ENCODE assay signal across 1 cellular context in genomic region chr10:21732067-21732772, GRCh38.
TF ChIP-seq lines count a peak whose summit lies in the region.

No MANE protein-coding gene starts in this region.

TF ChIP-seq in HEK293, 187 proteins besides CTCF, POLR2A, EP300 and RAD21 (continued from another document and continues in another):
- TF ChIP-seq ZBTB10 (tag by site-specific recombination; IDR thresholded peaks at IDR 0.05) (no peak), ZNF791 (tag by site-specific recombination; IDR thresholded peaks at IDR 0.05) (no peak), FEZF1 (tag by site-specific recombination; IDR thresholded peaks at IDR 0.05) (no peak), ZNF843 (tag by site-specific recombination; IDR thresholded peaks at IDR 0.05) (no peak), ZNF37A (tag by site-specific recombination; IDR thresholded peaks at IDR 0.05) (no peak), ZNF513 (tag by site-specific recombination; IDR thresholded peaks at IDR 0.05) (no peak), ZNF214 (tag by site-specific recombination; IDR thresholded peaks at IDR 0.05; ENCODE audit: borderline replicate concordance) (no peak), ZNF133 (tag by site-specific recombination; IDR thresholded peaks at IDR 0.05) (no peak), ZEB2 (tag by site-specific recombination; IDR thresholded peaks at IDR 0.05) (peak; percentile 89), ZNF704 (tag by site-specific recombination; IDR thresholded peaks at IDR 0.05) (no peak), ZNF366 (tag by site-specific recombination; conservative IDR thresholded peaks at IDR 0.05) (no peak), ZNF571 (tag by site-specific recombination; IDR thresholded peaks at IDR 0.05) (no peak), PBX3 (CRISPR knock-in tag; IDR thresholded peaks at IDR 0.05) (0 out of 2 replicates have a peak, but pooled peaks have one; percentile 60), ZNF184 (tag by site-specific recombination; IDR thresholded peaks at IDR 0.05) (peak; percentile 77; the same call in 1 of the 2 replicates), KLF17 (tag by site-specific recombination; IDR thresholded peaks at IDR 0.05) (peak; percentile 65; the same call in 1 of the 2 replicates), ZNF132 (tag by site-specific recombination; IDR thresholded peaks at IDR 0.05; ENCODE audit: borderline replicate concordance) (no peak), INSM2 (tag by site-specific recombination; IDR thresholded peaks at IDR 0.05) (no peak), PRDM2 (tag by site-specific recombination; IDR thresholded peaks at IDR 0.05; ENCODE audit: borderline replicate concordance) (no peak), RBAK (tag by site-specific recombination; IDR thresholded peaks at IDR 0.05) (no peak), ZNF112 (tag by site-specific recombination; IDR thresholded peaks at IDR 0.05) (no peak), ZNF558 (tag by site-specific recombination; IDR thresholded peaks at IDR 0.05) (no peak), ZNF416 (tag by site-specific recombination; IDR thresholded peaks at IDR 0.05) (no peak), ZBTB26 (tag by site-specific recombination; optimal IDR thresholded peaks at IDR 0.05) (peak; percentile 23), SETDB1 (IDR thresholded peaks at IDR 0.05; ENCODE audit: insufficient read length, low read length) (no peak), ZNF449 (tag by site-specific recombination; IDR thresholded peaks at IDR 0.05) (0 out of 2 replicates have a peak, but pooled peaks have one; percentile 29), ZNF391 (tag by site-specific recombination; IDR thresholded peaks at IDR 0.05; ENCODE audit: borderline replicate concordance, low read depth) (no peak), ZNF501 (tag by site-specific recombination; IDR thresholded peaks at IDR 0.05) (peak; percentile 68; the same call in 1 of the 2 replicates), ZNF792 (tag by site-specific recombination; IDR thresholded peaks at IDR 0.05) (no peak), ZNF560 (tag by site-specific recombination; IDR thresholded peaks at IDR 0.05; ENCODE audit: borderline replicate concordance) (no peak), MZF1 (tag by site-specific recombination; IDR thresholded peaks at IDR 0.05; ENCODE audit: borderline replicate concordance) (peak; percentile 75; the same call in 1 of the 2 replicates), ZBTB1 (tag by site-specific recombination; IDR thresholded peaks at IDR 0.05) (no peak), ZNF701 (tag by site-specific recombination; IDR thresholded peaks at IDR 0.05) (no peak), OVOL3 (tag by site-specific recombination; IDR thresholded peaks at IDR 0.05) (no peak), ZNF777 (tag by site-specific recombination; IDR thresholded peaks at IDR 0.05; ENCODE audit: borderline replicate concordance) (no peak), KLF8 (tag by site-specific recombination; IDR thresholded peaks at IDR 0.05) (no peak), ZNF114 (tag by site-specific recombination; IDR thresholded peaks at IDR 0.05) (no peak), ZNF623 (tag by site-specific recombination; IDR thresholded peaks at IDR 0.05) (no peak), ZNF768 (tag by site-specific recombination; IDR thresholded peaks at IDR 0.05) (no peak), ATF2 (tag by site-specific recombination; IDR thresholded peaks at IDR 0.05; ENCODE audit: low read depth) (no peak), ZNF514 (tag by site-specific recombination; IDR thresholded peaks at IDR 0.05) (no peak), ZNF707 (tag by site-specific recombination; IDR thresholded peaks at IDR 0.05) (no peak), ZNF155 (tag by site-specific recombination; IDR thresholded peaks at IDR 0.05) (no peak), ZNF24 (tag by site-specific recombination; IDR thresholded peaks at IDR 0.05) (peak; percentile 39; the same call in 1 of the 2 replicates), ZNF433 (tag by site-specific recombination; IDR thresholded peaks at IDR 0.05; ENCODE audit: low read depth) (no peak), REPIN1 (tag by site-specific recombination; IDR thresholded peaks at IDR 0.05; ENCODE audit: low read depth) (no peak), SCRT1 (tag by site-specific recombination; IDR thresholded peaks at IDR 0.05; ENCODE audit: borderline replicate concordance) (no peak)
